In the genomic region with DNA sequence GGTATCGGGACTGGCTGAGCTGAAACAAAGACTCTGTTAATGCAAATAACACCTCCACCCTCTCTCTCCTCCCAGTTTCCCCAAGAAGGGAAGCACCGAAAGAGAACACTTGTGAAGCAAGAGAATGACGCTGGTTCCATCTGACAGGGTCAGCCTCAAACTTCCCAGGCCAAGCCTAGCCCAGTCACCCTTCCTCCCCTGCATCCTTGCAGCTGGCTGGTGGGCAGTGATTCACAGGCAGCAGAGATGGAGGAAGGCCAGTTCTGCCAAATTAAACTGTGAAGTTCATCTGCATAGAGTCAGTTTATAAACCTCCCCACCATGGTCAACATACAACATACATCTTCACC, we compare ENCODE assay signal across 18 cellular contexts. TPM values are rescaled to one million over a fixed set of nuclear protein-coding genes. Genes with fewer than 3 reads are reported as not detected.
DNase-seq lines count a peak whose midpoint lies in the region; ATAC-seq and TF ChIP-seq lines count a peak whose summit lies in the region.
"Had no signal": no experiment of that assay in that cellular context is flagged by ENCODE, and none has a peak within 500 bp of the region (broad histone marks: within the 10 kb centered on the region; RNA-seq: fewer than 3 reads in every experiment).

No MANE protein-coding gene starts in this region.

- H3K4me1 ChIP-seq in endocrine pancreas (ENCODE audit: control insufficient read depth, insufficient read depth, low read length), result no peaks in the 10 kb centered on the region

- H3K4me3 Mint-ChIP-seq in osteocyte (ENCODE audit: unreplicated experiment), result no peak overlapping the region
- no peak overlapping the region for H3K4me3 Mint-ChIP-seq in CD4-positive, alpha-beta T cell
- H3K4me3 Mint-ChIP-seq: natural killer cell; stimulated activated memory B cell treated with anti-CD40 and anti-IgM and Interleukin-4, amounts not matched to agents 10 μg/mL and 1 μg/mL and 100 μg/mL, for 72 hours had no signal

- POLR2A ChIA-PET in GM10248 (lab: Yijun Ruan, JAX), result no interaction called here
- POLR2A ChIA-PET in CD4-positive, alpha-beta T cell (lab: Charles Lee), result no interaction called here

- peak overlapping the region; percentile 28 for H3K4me3 ChIP-seq in endocrine pancreas (ENCODE audit: control insufficient read depth, insufficient read depth, low read length)

- H3K9me3 ChIP-seq in endocrine pancreas (ENCODE audit: control insufficient read depth, low read length), result no peaks in the 10 kb centered on the region
- H3K9me3 ChIP-seq in CD4-positive, alpha-beta T cell (ENCODE audit: control insufficient read depth, low read length), result no peaks in the 10 kb centered on the region

- peak; percentile 76 for DNase-seq in LHCN-M2 (ENCODE audit: low read depth)
- peak; percentile 41 for DNase-seq in iPS-NIHi7 (ENCODE audit: extremely low spot score)
- DNase-seq in sciatic nerve (ENCODE audit: low spot score), result no peak
- DNase-seq in osteocyte (ENCODE audit: extremely low spot score, unreplicated experiment), result no peak
- no peak for DNase-seq in GM10248 (ENCODE audit: extremely low spot score)
- DNase-seq in A172 (ENCODE audit: low spot score), result no peak
- DNase-seq in CD4-positive, alpha-beta T cell, result no peak
- DNase-seq: activated naive CD4-positive, alpha-beta T cell; AML-193; left colon; natural killer cell; NCI-H1048 had no signal

- H3K36me3 Mint-ChIP-seq in osteocyte (ENCODE audit: unreplicated experiment), result no peaks in the 10 kb centered on the region
- H3K36me3 Mint-ChIP-seq in CD4-positive, alpha-beta T cell (ENCODE audit: low read depth), result no peaks in the 10 kb centered on the region
- H3K36me3 Mint-ChIP-seq: natural killer cell; stimulated activated memory B cell treated with anti-CD40 and anti-IgM and Interleukin-4, amounts not matched to agents 10 μg/mL and 1 μg/mL and 100 μg/mL, for 72 hours had no signal

- CTCF ChIA-PET in GM10248 (lab: Yijun Ruan, JAX), result no interaction called here
- CTCF ChIA-PET in CD4-positive, alpha-beta T cell (lab: Charles Lee), result no interaction called here

- ATAC-seq in sciatic nerve, result peak; percentile 78
- no peak for ATAC-seq in CD4-positive, alpha-beta T cell (ENCODE audit: poor library complexity)
- ATAC-seq: activated CD4-positive, CD25-positive, alpha-beta regulatory T cell treated with anti-CD3 and anti-CD28 coated beads, Interleukin-2, amount 50 U/mL, for 24 hours; left colon; natural killer cell; stimulated activated memory B cell treated with anti-CD40 and anti-IgM and Interleukin-4, amounts not matched to agents 10 μg/mL and 1 μg/mL and 100 μg/mL, for 72 hours had no signal

- no peak for TF ChIP-seq CTCF in osteocyte (IDR thresholded peaks at IDR 0.05)
- TF ChIP-seq CTCF in GM10248 (IDR thresholded peaks at IDR 0.05; ENCODE audit: control extremely low read depth, extremely low read depth, low read depth, missing control alignments), result no peak
- no peak for TF ChIP-seq CTCF in CD4-positive, alpha-beta T cell (IDR thresholded peaks at IDR 0.05)

- no peak overlapping the region for H3K9ac ChIP-seq in endocrine pancreas (ENCODE audit: control insufficient read depth, insufficient read depth, low read length)

- H3K36me3 ChIP-seq in endocrine pancreas (ENCODE audit: control insufficient read depth, insufficient read depth, low read length), result no peaks in the 10 kb centered on the region

- no peaks in the 10 kb centered on the region for H3K27me3 ChIP-seq in endocrine pancreas (ENCODE audit: control insufficient read depth, insufficient read depth, low read length)
- H3K27me3 ChIP-seq in CD4-positive, alpha-beta T cell (ENCODE audit: control insufficient read depth, insufficient read depth, low read length), result no peaks in the 10 kb centered on the region

- H3K9me3 Mint-ChIP-seq in osteocyte (ENCODE audit: unreplicated experiment), result peaks cover 3% of the 10 kb centered on the region
- no peaks in the 10 kb centered on the region for H3K9me3 Mint-ChIP-seq in CD4-positive, alpha-beta T cell
- H3K9me3 Mint-ChIP-seq: natural killer cell; stimulated activated memory B cell treated with anti-CD40 and anti-IgM and Interleukin-4, amounts not matched to agents 10 μg/mL and 1 μg/mL and 100 μg/mL, for 72 hours had no signal

- no peak overlapping the region for H3K27ac ChIP-seq in CD4-positive, alpha-beta T cell (ENCODE audit: low read depth, low read length)
- H3K27ac ChIP-seq: RWPE1 had no signal

- no peak overlapping the region for H3K27ac Mint-ChIP-seq in osteocyte (ENCODE audit: unreplicated experiment)
- no peak overlapping the region for H3K27ac Mint-ChIP-seq in CD4-positive, alpha-beta T cell
- H3K27ac Mint-ChIP-seq: natural killer cell; stimulated activated memory B cell treated with anti-CD40 and anti-IgM and Interleukin-4, amounts not matched to agents 10 μg/mL and 1 μg/mL and 100 μg/mL, for 72 hours had no signal

- peaks cover 34% of the 10 kb centered on the region for H3K27me3 Mint-ChIP-seq in osteocyte (ENCODE audit: unreplicated experiment)
- peaks cover 9% of the 10 kb centered on the region for H3K27me3 Mint-ChIP-seq in CD4-positive, alpha-beta T cell

- H3K4me1 Mint-ChIP-seq in osteocyte (ENCODE audit: unreplicated experiment), result no peaks in the 10 kb centered on the region
- no peaks in the 10 kb centered on the region for H3K4me1 Mint-ChIP-seq in CD4-positive, alpha-beta T cell (ENCODE audit: low read depth)
- H3K4me1 Mint-ChIP-seq: natural killer cell; stimulated activated memory B cell treated with anti-CD40 and anti-IgM and Interleukin-4, amounts not matched to agents 10 μg/mL and 1 μg/mL and 100 μg/mL, for 72 hours had no signal

- intact Hi-C loops in sciatic nerve (cut with DNase I), result no loop called here
- intact Hi-C loops in CD4-positive, alpha-beta T cell (cut with DNase I, micrococcal nuclease), result no loop called here

RNA-seq across cellular contexts. Expression of a gene that starts 2.8 kb away (rescaled TPM):
- total RNA-seq in LHCN-M2 (2014; rRNA removed), result not detected in 2 replicates
- not detected for polyA plus RNA-seq in LHCN-M2 (2012)
- not detected for total RNA-seq in sciatic nerve
- total RNA-seq in osteocyte, result not detected in 2 replicates
- not detected in 2 replicates for total RNA-seq in A172 (2014; rRNA removed; shearing (Covaris generic))
- total RNA-seq in CD4-positive, alpha-beta T cell, result not detected
- total RNA-seq: left colon; natural killer cell; skeletal muscle tissue; T-helper 1 cell treated with Interleukin-12 subunit alpha and Interleukin-12 subunit beta and Interleukin-4 antibody, amounts not matched to agents 30 ng/mL and 1 ng/mL, for 36 hours had no signal

RNA-seq across cellular contexts. Expression of a gene that starts 16.3 kb away (rescaled TPM):
- total RNA-seq in LHCN-M2 (2014; rRNA removed) (9.5 and 10.7 TPM in 2 replicates), sciatic nerve (35.7 TPM), osteocyte (18.7 and 19.7 TPM in 2 replicates)
- 4.6 TPM for polyA plus RNA-seq in LHCN-M2 (2012)
- total RNA-seq in A172 (2014; rRNA removed; shearing (Covaris generic)), result 4.0 and 4.8 TPM in 2 replicates
- total RNA-seq in CD4-positive, alpha-beta T cell, result 10 to 100 TPM; 10.1 to 10.4 TPM

Comparison
In these comparisons a context has a peak if more than half of its experiments do, and no peak if none do; other contexts are left out.
1. DNase-seq: peak in LHCN-M2 (single experiment) and iPS-NIHi7 (single experiment); none in sciatic nerve (single experiment), osteocyte (single experiment), GM10248 (single experiment), A172 (single experiment) and CD4-positive, alpha-beta T cell (0 of 10).